29 cellular contexts compared by ENCODE assay signal in the genomic region with DNA sequence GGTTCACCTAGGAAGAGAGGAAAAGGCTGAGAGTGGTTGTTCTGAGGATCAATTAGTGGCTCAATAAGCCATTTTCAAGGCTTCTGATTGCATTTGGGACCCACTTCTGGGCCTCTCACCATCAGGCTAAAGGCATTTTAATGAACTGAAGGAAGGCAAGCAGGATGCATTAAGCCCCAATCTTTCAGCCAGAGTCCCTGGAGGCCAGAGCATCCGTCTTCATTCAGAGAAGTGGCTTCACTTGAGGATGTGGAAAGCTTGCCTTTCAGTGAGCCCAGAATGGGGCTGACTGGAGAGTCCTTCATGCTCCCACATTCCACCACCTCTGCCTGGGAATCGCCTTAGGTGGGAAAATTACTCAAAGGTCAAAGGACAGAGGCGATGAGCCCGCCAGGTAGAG. TPM values are rescaled to one million over a fixed set of nuclear protein-coding genes. Genes with fewer than 3 reads are reported as not detected.
"Had no signal": no experiment of that assay in that cellular context is flagged by ENCODE, and none has a peak within 500 bp of the region (broad histone marks: within the 10 kb centered on the region; RNA-seq: fewer than 3 reads in every experiment).

No MANE protein-coding gene starts in this region.

- H3K36me3 ChIP-seq: ascending aorta, cardiac muscle cell, MG63 had no signal

- H3K27ac Mint-ChIP-seq: activated B cell treated with CpG ODN at 0.5 μM for 24 hours; activated CD4-positive, alpha-beta memory T cell treated with anti-CD3 and anti-CD28 coated beads for 36 hours; activated CD4-positive, alpha-beta T cell treated with anti-CD3 and anti-CD28 coated beads, Interleukin-2, amount 10 ng/mL, durations not matched to agents 7 days and 5 days; activated naive CD4-positive, alpha-beta T cell treated with anti-CD3 and anti-CD28 coated beads, Interleukin-2, amount 50 U/mL, for 72 hours; activated naive CD8-positive, alpha-beta T cell treated with anti-CD3 and anti-CD28 coated beads, Interleukin-2, amount 50 U/mL, for 24 hours; activated T-cell treated with anti-CD3 and anti-CD28 coated beads, Interleukin-2, amount 50 U/mL, for 24 hours; activated T-helper 1 cell treated with anti-CD3 and anti-CD28 coated beads, Interleukin-12 subunit alpha, Interleukin-12 subunit beta, Interleukin-2, Interleukin-4 antibody, amounts not matched to agents 30 ng/mL and 10 ng/mL and 1 ng/mL, durations not matched to agents 14 hours and 24 hours and 36 hours; T-cell had no signal

- ATAC-seq: activated naive CD4-positive, alpha-beta T cell treated with anti-CD3 and anti-CD28 coated beads, Interleukin-2, amount 50 U/mL, for 72 hours; activated naive CD8-positive, alpha-beta T cell treated with anti-CD3 and anti-CD28 coated beads, Interleukin-2, amount 50 U/mL, for 24 hours; body of pancreas; Right ventricle myocardium inferior; T-cell had no signal

- H3K9me3 Mint-ChIP-seq: activated B cell treated with CpG ODN at 0.5 μM for 24 hours; activated CD4-positive, alpha-beta memory T cell treated with anti-CD3 and anti-CD28 coated beads for 36 hours; activated CD4-positive, alpha-beta T cell treated with anti-CD3 and anti-CD28 coated beads, Interleukin-2, amount 10 ng/mL, durations not matched to agents 7 days and 5 days; activated naive CD4-positive, alpha-beta T cell treated with anti-CD3 and anti-CD28 coated beads, Interleukin-2, amount 50 U/mL, for 72 hours; activated naive CD8-positive, alpha-beta T cell treated with anti-CD3 and anti-CD28 coated beads, Interleukin-2, amount 50 U/mL, for 24 hours; activated T-cell treated with anti-CD3 and anti-CD28 coated beads, Interleukin-2, amount 50 U/mL, for 24 hours; activated T-helper 1 cell treated with anti-CD3 and anti-CD28 coated beads, Interleukin-12 subunit alpha, Interleukin-12 subunit beta, Interleukin-2, Interleukin-4 antibody, amounts not matched to agents 30 ng/mL and 10 ng/mL and 1 ng/mL, durations not matched to agents 14 hours and 24 hours and 36 hours; T-cell had no signal

- H3K36me3 Mint-ChIP-seq: activated CD4-positive, alpha-beta memory T cell treated with anti-CD3 and anti-CD28 coated beads for 36 hours; activated naive CD4-positive, alpha-beta T cell treated with anti-CD3 and anti-CD28 coated beads, Interleukin-2, amount 50 U/mL, for 72 hours; T-cell had no signal

- H3K4me3 Mint-ChIP-seq: activated B cell treated with CpG ODN at 0.5 μM for 24 hours; activated CD4-positive, alpha-beta memory T cell treated with anti-CD3 and anti-CD28 coated beads for 36 hours; activated CD4-positive, alpha-beta T cell treated with anti-CD3 and anti-CD28 coated beads, Interleukin-2, amount 10 ng/mL, durations not matched to agents 7 days and 5 days; activated naive CD8-positive, alpha-beta T cell treated with anti-CD3 and anti-CD28 coated beads, Interleukin-2, amount 50 U/mL, for 24 hours; activated T-cell treated with anti-CD3 and anti-CD28 coated beads, Interleukin-2, amount 50 U/mL, for 24 hours; activated T-helper 1 cell treated with anti-CD3 and anti-CD28 coated beads, Interleukin-12 subunit alpha, Interleukin-12 subunit beta, Interleukin-2, Interleukin-4 antibody, amounts not matched to agents 30 ng/mL and 10 ng/mL and 1 ng/mL, durations not matched to agents 14 hours and 24 hours and 36 hours; T-cell had no signal

- H3K27me3 Mint-ChIP-seq: activated CD4-positive, alpha-beta memory T cell treated with anti-CD3 and anti-CD28 coated beads for 36 hours; activated CD4-positive, alpha-beta T cell treated with anti-CD3 and anti-CD28 coated beads, Interleukin-2, amount 10 ng/mL, durations not matched to agents 7 days and 5 days; activated naive CD8-positive, alpha-beta T cell treated with anti-CD3 and anti-CD28 coated beads, Interleukin-2, amount 50 U/mL, for 24 hours; activated T-cell treated with anti-CD3 and anti-CD28 coated beads, Interleukin-2, amount 50 U/mL, for 24 hours; T-cell had no signal

- H3K4me1 Mint-ChIP-seq: activated B cell treated with CpG ODN at 0.5 μM for 24 hours; activated CD4-positive, alpha-beta T cell treated with anti-CD3 and anti-CD28 coated beads, Interleukin-2, amount 10 ng/mL, durations not matched to agents 7 days and 5 days; activated naive CD8-positive, alpha-beta T cell treated with anti-CD3 and anti-CD28 coated beads, Interleukin-2, amount 50 U/mL, for 24 hours; T-cell had no signal

- H3K9me3 ChIP-seq: ascending aorta, body of pancreas, MG63 had no signal

- H3K27ac ChIP-seq: ascending aorta, body of pancreas, cardiac muscle cell, SK-N-MC had no signal

- H3K27me3 ChIP-seq: ascending aorta, body of pancreas, cardiac muscle cell, MG63 had no signal

- H3K4me3 ChIP-seq: ascending aorta, body of pancreas, cardiac muscle cell, MG63, SK-N-MC had no signal

- DNase-seq: activated B cell treated with CpG ODN at 0.5 μM for 24 hours; activated CD4-positive, alpha-beta memory T cell treated with anti-CD3 and anti-CD28 coated beads for 36 hours; activated CD4-positive, alpha-beta T cell treated with anti-CD3 and anti-CD28 coated beads for 1 hour; activated CD4-positive, alpha-beta T cell treated with anti-CD3 and anti-CD28 coated beads, Interleukin-2, amount 10 ng/mL, durations not matched to agents 7 days and 5 days; activated effector memory CD4-positive, alpha-beta T cell treated with Interleukin-2 at 50 U/mL for 16 hours; activated naive CD4-positive, alpha-beta T cell; activated naive CD8-positive, alpha-beta T cell treated with anti-CD3 and anti-CD28 coated beads, Interleukin-2, amount 50 U/mL, for 24 hours; activated T-cell treated with anti-CD3 and anti-CD28 coated beads, Interleukin-2, amount 50 U/mL, for 24 hours; amniotic stem cell; body of pancreas; MG63; MV-4-11; NCI-H1092 treated with DMSO at 0.1 percent for 48 hours; NCI-H146; NCI-H187 treated with DMSO at 0.1 percent for 48 hours; NCI-H345; NCI-H510A; NCI-H526 treated with DMSO at 0.1 percent for 48 hours; NCI-H82; T-cell; T-helper 2 cell; T1000 had no signal

- H3K4me1 ChIP-seq: ascending aorta, body of pancreas had no signal

RNA-seq across cellular contexts. Expression of gene COL17A1, which starts 41.8 kb away (rescaled TPM):
- total RNA-seq: activated B cell treated with CpG ODN at 0.5 μM for 24 hours; activated CD4-positive, alpha-beta memory T cell treated with anti-CD3 and anti-CD28 coated beads for 36 hours; activated CD4-positive, alpha-beta T cell treated with anti-CD3 and anti-CD28 coated beads, Interleukin-2, amount 10 ng/mL, durations not matched to agents 7 days and 5 days; activated CD8-positive, alpha-beta memory T cell treated with anti-CD3 and anti-CD28 coated beads for 36 hours; activated naive CD4-positive, alpha-beta T cell treated with anti-CD3 and anti-CD28 coated beads, Interleukin-2, amount 50 U/mL, for 72 hours; activated T-helper 1 cell treated with anti-CD3 and anti-CD28 coated beads, Interleukin-12 subunit alpha, Interleukin-12 subunit beta, Interleukin-2, Interleukin-4 antibody, amounts not matched to agents 30 ng/mL and 10 ng/mL and 1 ng/mL, durations not matched to agents 14 hours and 24 hours and 36 hours; cardiac muscle cell had no signal
